34 cellular contexts compared by ENCODE assay signal in genomic region chr22:29487587-29487986, GRCh38. TPM values are rescaled to one million over a fixed set of nuclear protein-coding genes. Genes with fewer than 3 reads are reported as not detected.
"Had no signal": no experiment of that assay in that cellular context is flagged by ENCODE, and none has a peak within 500 bp of the region (broad histone marks: within the 10 kb centered on the region; RNA-seq: fewer than 3 reads in every experiment).

No MANE protein-coding gene starts in this region.

- H3K36me3 Mint-ChIP-seq: activated CD4-positive, alpha-beta memory T cell treated with anti-CD3 and anti-CD28 coated beads for 36 hours; activated naive CD4-positive, alpha-beta T cell treated with anti-CD3 and anti-CD28 coated beads, Interleukin-2, amount 10 ng/mL, durations not matched to agents 7 days and 5 days; activated naive CD4-positive, alpha-beta T cell treated with anti-CD3 and anti-CD28 coated beads, Interleukin-2, amount 50 U/mL, for 72 hours had no signal

- H3K27me3 Mint-ChIP-seq: activated CD4-positive, alpha-beta memory T cell treated with anti-CD3 and anti-CD28 coated beads for 36 hours; T-helper 17 cell had no signal

- H3K4me3 Mint-ChIP-seq: activated B cell treated with CpG ODN at 0.5 μM for 24 hours; activated CD4-positive, alpha-beta memory T cell treated with anti-CD3 and anti-CD28 coated beads for 36 hours; activated CD8-positive, alpha-beta T cell treated with anti-CD3 and anti-CD28 coated beads, Interleukin-2, amount 10 ng/mL, durations not matched to agents 7 days and 5 days; activated naive CD4-positive, alpha-beta T cell treated with anti-CD3 and anti-CD28 coated beads, Interleukin-2, amount 10 ng/mL, durations not matched to agents 7 days and 5 days; activated naive CD8-positive, alpha-beta T cell treated with anti-CD3 and anti-CD28 coated beads, Interleukin-2, amount 10 ng/mL, durations not matched to agents 7 days and 5 days; activated T-cell treated with anti-CD3 and anti-CD28 coated beads, Interleukin-2, amount 50 U/mL, for 24 hours; activated T-cell treated with anti-CD3 and anti-CD28 coated beads, Interleukin-2, amount 50 U/mL, for 72 hours; brain; T-helper 17 cell; T-helper 2 cell treated with Interferon-gamma antibody and Interleukin-4, amounts not matched to agents 5 μg/mL and 100 μg/mL, for 36 hours had no signal

- H3K27ac Mint-ChIP-seq: activated B cell treated with CpG ODN at 0.5 μM for 24 hours; activated CD4-positive, alpha-beta memory T cell treated with anti-CD3 and anti-CD28 coated beads for 36 hours; activated CD8-positive, alpha-beta T cell treated with anti-CD3 and anti-CD28 coated beads, Interleukin-2, amount 10 ng/mL, durations not matched to agents 7 days and 5 days; activated naive CD4-positive, alpha-beta T cell treated with anti-CD3 and anti-CD28 coated beads, Interleukin-2, amount 10 ng/mL, durations not matched to agents 7 days and 5 days; activated naive CD8-positive, alpha-beta T cell treated with anti-CD3 and anti-CD28 coated beads, Interleukin-2, amount 10 ng/mL, durations not matched to agents 7 days and 5 days; activated T-cell treated with anti-CD3 and anti-CD28 coated beads, Interleukin-2, amount 50 U/mL, for 24 hours; activated T-cell treated with anti-CD3 and anti-CD28 coated beads, Interleukin-2, amount 50 U/mL, for 72 hours; brain; T-helper 17 cell; T-helper 2 cell treated with Interferon-gamma antibody and Interleukin-4, amounts not matched to agents 5 μg/mL and 100 μg/mL, for 36 hours had no signal

- H3K4me1 Mint-ChIP-seq: activated naive CD4-positive, alpha-beta T cell treated with anti-CD3 and anti-CD28 coated beads, Interleukin-2, amount 10 ng/mL, durations not matched to agents 7 days and 5 days; activated naive CD8-positive, alpha-beta T cell treated with anti-CD3 and anti-CD28 coated beads, Interleukin-2, amount 10 ng/mL, durations not matched to agents 7 days and 5 days; brain; T-helper 17 cell had no signal

- H3K9me3 Mint-ChIP-seq: activated B cell treated with CpG ODN at 0.5 μM for 24 hours; activated CD4-positive, alpha-beta memory T cell treated with anti-CD3 and anti-CD28 coated beads for 36 hours; activated naive CD4-positive, alpha-beta T cell treated with anti-CD3 and anti-CD28 coated beads, Interleukin-2, amount 10 ng/mL, durations not matched to agents 7 days and 5 days; activated naive CD4-positive, alpha-beta T cell treated with anti-CD3 and anti-CD28 coated beads, Interleukin-2, amount 50 U/mL, for 72 hours; activated naive CD8-positive, alpha-beta T cell treated with anti-CD3 and anti-CD28 coated beads, Interleukin-2, amount 10 ng/mL, durations not matched to agents 7 days and 5 days; activated T-cell treated with anti-CD3 and anti-CD28 coated beads, Interleukin-2, amount 50 U/mL, for 24 hours; activated T-cell treated with anti-CD3 and anti-CD28 coated beads, Interleukin-2, amount 50 U/mL, for 72 hours; T-helper 2 cell treated with Interferon-gamma antibody and Interleukin-4, amounts not matched to agents 5 μg/mL and 100 μg/mL, for 36 hours had no signal

- DNase-seq: activated B cell treated with CpG ODN at 0.5 μM for 24 hours; activated CD4-positive, alpha-beta memory T cell treated with anti-CD3 and anti-CD28 coated beads for 36 hours; activated CD4-positive, alpha-beta T cell treated with anti-CD3 and anti-CD28 coated beads for 48 hours; activated CD8-positive, alpha-beta memory T cell treated with anti-CD3 and anti-CD28 coated beads, Interleukin-2, amount 50 U/mL, for 48 hours; activated CD8-positive, alpha-beta T cell treated with anti-CD3 and anti-CD28 coated beads, Interleukin-2, amount 10 ng/mL, durations not matched to agents 7 days and 5 days; activated gamma-delta T cell; activated naive CD4-positive, alpha-beta T cell; activated naive CD4-positive, alpha-beta T cell treated with anti-CD3 and anti-CD28 coated beads, Interleukin-2, amount 10 ng/mL, durations not matched to agents 7 days and 5 days; activated naive CD8-positive, alpha-beta T cell treated with anti-CD3 and anti-CD28 coated beads, Interleukin-2, amount 10 ng/mL, durations not matched to agents 7 days and 5 days; activated T-cell treated with anti-CD3 and anti-CD28 coated beads for 4 hours; activated T-cell treated with anti-CD3 and anti-CD28 coated beads, Interleukin-2, amount 50 U/mL, for 24 hours; activated T-cell treated with anti-CD3 and anti-CD28 coated beads, Interleukin-2, amount 50 U/mL, for 72 hours; central memory CD4-positive, alpha-beta T cell; cerebellar nuclear complex; colonic mucosa; effector CD8-positive, alpha-beta T cell; erythroblast; foreskin melanocyte; T-helper 1 cell; T-helper 17 cell; T1000; WERI-Rb-1 had no signal

- ATAC-seq: activated CD4-positive, CD25-positive, alpha-beta regulatory T cell treated with anti-CD3 and anti-CD28 coated beads, Interleukin-2, amount 50 U/mL, for 24 hours; activated CD8-positive, alpha-beta T cell treated with anti-CD3 and anti-CD28 coated beads, Interleukin-2, amount 10 ng/mL, durations not matched to agents 7 days and 5 days; activated naive CD4-positive, alpha-beta T cell treated with anti-CD3 and anti-CD28 coated beads, Interleukin-2, amount 50 U/mL, for 72 hours; activated T-cell treated with anti-CD3 and anti-CD28 coated beads, Interleukin-2, amount 50 U/mL, for 72 hours; gastroesophageal sphincter; T-helper 17 cell had no signal

RNA-seq across cellular contexts. Expression of gene RFPL1, which starts 49.2 kb away (rescaled TPM):
- total RNA-seq: activated B cell treated with CpG ODN at 0.5 μM for 24 hours; activated CD4-positive, alpha-beta memory T cell treated with anti-CD3 and anti-CD28 coated beads for 36 hours; activated CD8-positive, alpha-beta memory T cell treated with anti-CD3 and anti-CD28 coated beads for 36 hours; activated CD8-positive, alpha-beta T cell treated with anti-CD3 and anti-CD28 coated beads, Interleukin-2, amount 10 ng/mL, durations not matched to agents 7 days and 5 days; activated naive CD4-positive, alpha-beta T cell treated with anti-CD3 and anti-CD28 coated beads, Interleukin-2, amount 50 U/mL, for 72 hours; activated naive CD8-positive, alpha-beta T cell treated with anti-CD3 and anti-CD28 coated beads, Interleukin-2, amount 10 ng/mL, durations not matched to agents 7 days and 5 days; activated T-cell treated with anti-CD3 and anti-CD28 coated beads, Interleukin-2, amount 50 U/mL, for 72 hours; ascending aorta; breast epithelium; cardiac muscle cell; colonic mucosa; dermis microvascular lymphatic vessel endothelial cell; esophagus muscularis mucosa; gastroesophageal sphincter; glomerular endothelial cell; T-helper 17 cell had no signal
